In genomic region chr17:3929764-3930163, GRCh38 we compare ENCODE assay signal across 12 cellular contexts. TPM values are rescaled to one million over a fixed set of nuclear protein-coding genes. Genes with fewer than 3 reads are reported as not detected.
DNase-seq lines count a peak whose midpoint lies in the region; ATAC-seq and TF ChIP-seq lines count a peak whose summit lies in the region.
"Had no signal": no experiment of that assay in that cellular context is flagged by ENCODE, and none has a peak within 500 bp of the region (broad histone marks: within the 10 kb centered on the region; RNA-seq: fewer than 3 reads in every experiment).

No MANE protein-coding gene starts in this region.

- H3K4me3 ChIP-seq in BLaER1 (no peak overlapping the region), A673 (ENCODE audit: low read depth, low read length, poor library complexity, severe bottlenecking) (no peak overlapping the region)
- H3K4me3 ChIP-seq in CD4-positive, alpha-beta memory T cell (ENCODE audit: low read length in 2 of 2), result no peak overlapping the region
- no peak overlapping the region for H3K4me3 ChIP-seq in naive thymus-derived CD4-positive, alpha-beta T cell (ENCODE audit: low read length)
- H3K4me3 ChIP-seq: HAP-1 had no signal

- BruUV-seq in A673 (replicated peaks; lab: Mats Ljungman, UMichigan), result no TSS peak

- intact Hi-C loops in CD4-positive, alpha-beta memory T cell (cut with micrococcal nuclease), result no loop called here
- intact Hi-C loops in naive thymus-derived CD4-positive, alpha-beta T cell (cut with micrococcal nuclease), result no loop called here
- intact Hi-C loops in A673 (cut with micrococcal nuclease; ENCODE audit: unreplicated experiment), result no loop called here

- no peak overlapping the region for H3K4me2 ChIP-seq in BLaER1

- H3K9ac ChIP-seq in BLaER1, result no peak overlapping the region

- no peak for ATAC-seq in naive thymus-derived CD4-positive, alpha-beta T cell
- no peak for ATAC-seq in stimulated activated memory B cell treated with anti-CD40 and anti-IgM and Interleukin-4, amounts not matched to agents 10 μg/mL and 1 μg/mL and 100 μg/mL, for 72 hours

- no peak for DNase-seq in CD4-positive, alpha-beta memory T cell
- no peak for DNase-seq in naive thymus-derived CD4-positive, alpha-beta T cell
- DNase-seq in NCI-H1417 treated with DMSO at 0.1 percent for 48 hours (lab: John Stamatoyannopoulos, UW) (no peak), A673 (ENCODE audit: low spot score) (no peak), GDM1 (lab: John Stamatoyannopoulos, UW) (no peak)
- DNase-seq: CD4-positive, CD25-positive, alpha-beta regulatory T cell; DMS79; KBM-7 had no signal

- H3K27me3 ChIP-seq in BLaER1 (no peaks in the 10 kb centered on the region), A673 (replicated peaks; ENCODE audit: insufficient read depth, low read depth, low read length, poor library complexity) (no peaks in the 10 kb centered on the region)
- H3K27me3 ChIP-seq in CD4-positive, alpha-beta memory T cell (ENCODE audit: insufficient read depth, low read length), result no peaks in the 10 kb centered on the region
- H3K27me3 ChIP-seq in naive thymus-derived CD4-positive, alpha-beta T cell (ENCODE audit: control insufficient read depth in 2 of 2, insufficient read depth in 2 of 2, low read length in 2 of 2), result no peaks in the 10 kb centered on the region

- peaks cover 26% of the 10 kb centered on the region for H3K4me1 ChIP-seq in BLaER1
- no peaks in the 10 kb centered on the region for H3K4me1 ChIP-seq in CD4-positive, alpha-beta memory T cell (ENCODE audit: insufficient read depth, low read length)
- H3K4me1 ChIP-seq in naive thymus-derived CD4-positive, alpha-beta T cell (ENCODE audit: control insufficient read depth in 2 of 2, insufficient read depth in 2 of 2, low read length in 2 of 2), result no peaks in the 10 kb centered on the region
- no peaks in the 10 kb centered on the region for H3K4me1 ChIP-seq in A673 (ENCODE audit: insufficient read depth, low read length, poor library complexity, severe bottlenecking)
- H3K4me1 ChIP-seq: HAP-1 had no signal

- H3K4me1 Mint-ChIP-seq in CD4-positive, alpha-beta memory T cell, result peaks cover 0 to 3% (median 0%) of the 10 kb centered on the region in 4 donors
- peaks cover 0 to 5% (median 0%) of the 10 kb centered on the region in 7 donors for H3K4me1 Mint-ChIP-seq in naive thymus-derived CD4-positive, alpha-beta T cell
- peaks cover 21% of the 10 kb centered on the region for H3K4me1 Mint-ChIP-seq in stimulated activated memory B cell treated with anti-CD40 and anti-IgM and Interleukin-4, amounts not matched to agents 10 μg/mL and 1 μg/mL and 100 μg/mL, for 72 hours
- H3K4me1 Mint-ChIP-seq: CD4-positive, CD25-positive, alpha-beta regulatory T cell had no signal

- H3K27me3 Mint-ChIP-seq in CD4-positive, alpha-beta memory T cell, result no peaks in the 10 kb centered on the region
- H3K27me3 Mint-ChIP-seq in naive thymus-derived CD4-positive, alpha-beta T cell, result no peaks in the 10 kb centered on the region
- no peaks in the 10 kb centered on the region for H3K27me3 Mint-ChIP-seq in stimulated activated memory B cell treated with anti-CD40 and anti-IgM and Interleukin-4, amounts not matched to agents 10 μg/mL and 1 μg/mL and 100 μg/mL, for 72 hours
- H3K27me3 Mint-ChIP-seq: CD4-positive, CD25-positive, alpha-beta regulatory T cell had no signal

- no peaks in the 10 kb centered on the region for H3K9me3 Mint-ChIP-seq in CD4-positive, alpha-beta memory T cell
- H3K9me3 Mint-ChIP-seq in naive thymus-derived CD4-positive, alpha-beta T cell, result no peaks in the 10 kb centered on the region
- H3K9me3 Mint-ChIP-seq in stimulated activated memory B cell treated with anti-CD40 and anti-IgM and Interleukin-4, amounts not matched to agents 10 μg/mL and 1 μg/mL and 100 μg/mL, for 72 hours, result no peaks in the 10 kb centered on the region

- POLR2A ChIA-PET in CD4-positive, alpha-beta memory T cell (lab: Charles Lee; ENCODE audit: partially characterized antibody), result no interaction called here
- POLR2A ChIA-PET in naive thymus-derived CD4-positive, alpha-beta T cell (lab: Charles Lee), result no interaction called here
- POLR2A ChIA-PET in A673 (lab: Charles Lee; ENCODE audit: low non-redundant PET), result no interaction called here

- CTCF ChIA-PET in CD4-positive, alpha-beta memory T cell (lab: Charles Lee; ENCODE audit: partially characterized antibody), result interaction anchor here (2.7 kb wide), 1 partner anchor 16 kb away, joined by 11 read pairs; no protein-coding TSS in a partner anchor
- CTCF ChIA-PET in naive thymus-derived CD4-positive, alpha-beta T cell (lab: Charles Lee), result no interaction called here
- CTCF ChIA-PET in A673 (lab: Charles Lee), result no interaction called here

- no peaks in the 10 kb centered on the region for H4K20me1 ChIP-seq in BLaER1

- peak overlapping the region in 2 of 7 donors; percentile 35 to 74 for H3K27ac Mint-ChIP-seq in CD4-positive, alpha-beta memory T cell
- H3K27ac Mint-ChIP-seq in naive thymus-derived CD4-positive, alpha-beta T cell, result peak overlapping the region in 2 of 9 donors; percentile 72 to 88
- peak overlapping the region; percentile 60 for H3K27ac Mint-ChIP-seq in stimulated activated memory B cell treated with anti-CD40 and anti-IgM and Interleukin-4, amounts not matched to agents 10 μg/mL and 1 μg/mL and 100 μg/mL, for 72 hours

- H3K27ac ChIP-seq in BLaER1 (peak overlapping the region; percentile 35; the same call in 1 of the 2 replicates), A673 (ENCODE audit: low read depth, low read length, poor library complexity, severe bottlenecking) (no peak overlapping the region)
- H3K27ac ChIP-seq in CD4-positive, alpha-beta memory T cell (ENCODE audit: low read depth, low read length), result peak overlapping the region; percentile 6
- H3K27ac ChIP-seq in naive thymus-derived CD4-positive, alpha-beta T cell (ENCODE audit: low read depth, low read length), result peak overlapping the region; percentile 45

- H3K36me3 ChIP-seq in BLaER1 (peaks cover 78% of the 10 kb centered on the region), A673 (ENCODE audit: insufficient read depth, low read length, poor library complexity, severe bottlenecking) (no peaks in the 10 kb centered on the region)
- H3K36me3 ChIP-seq in CD4-positive, alpha-beta memory T cell (ENCODE audit: insufficient read depth, low read length), result peaks cover 46% of the 10 kb centered on the region
- H3K36me3 ChIP-seq in naive thymus-derived CD4-positive, alpha-beta T cell (ENCODE audit: control insufficient read depth in 2 of 3, insufficient read depth in 3 of 3, low read length in 3 of 3), result peaks cover 0 to 91% (median 24%) of the 10 kb centered on the region in 3 experiments
- H3K36me3 ChIP-seq: HAP-1 had no signal

- no peaks in the 10 kb centered on the region for H3K9me3 ChIP-seq in BLaER1
- H3K9me3 ChIP-seq in CD4-positive, alpha-beta memory T cell (ENCODE audit: control insufficient read depth in 1 of 2, low read length in 2 of 2), result no peaks in the 10 kb centered on the region
- no peaks in the 10 kb centered on the region for H3K9me3 ChIP-seq in naive thymus-derived CD4-positive, alpha-beta T cell (ENCODE audit: control insufficient read depth in 2 of 3, low read length in 3 of 3)
- no peaks in the 10 kb centered on the region for H3K9me3 ChIP-seq in A673 (ENCODE audit: low read depth, low read length, poor library complexity, severe bottlenecking)
- H3K9me3 ChIP-seq: HAP-1 had no signal

- H3K36me3 Mint-ChIP-seq in CD4-positive, alpha-beta memory T cell, result peaks cover 32 to 60% of the 10 kb centered on the region in 2 donors
- H3K36me3 Mint-ChIP-seq in naive thymus-derived CD4-positive, alpha-beta T cell, result peaks cover 0 to 19% (median 5%) of the 10 kb centered on the region in 5 donors
- peaks cover 44% of the 10 kb centered on the region for H3K36me3 Mint-ChIP-seq in stimulated activated memory B cell treated with anti-CD40 and anti-IgM and Interleukin-4, amounts not matched to agents 10 μg/mL and 1 μg/mL and 100 μg/mL, for 72 hours

- H3K4me3 Mint-ChIP-seq in CD4-positive, alpha-beta memory T cell, result no peak overlapping the region
- H3K4me3 Mint-ChIP-seq in naive thymus-derived CD4-positive, alpha-beta T cell, result no peak overlapping the region
- H3K4me3 Mint-ChIP-seq in stimulated activated memory B cell treated with anti-CD40 and anti-IgM and Interleukin-4, amounts not matched to agents 10 μg/mL and 1 μg/mL and 100 μg/mL, for 72 hours, result no peak overlapping the region
- H3K4me3 Mint-ChIP-seq: CD4-positive, CD25-positive, alpha-beta regulatory T cell had no signal

- TF ChIP-seq CTCF in A673 (conservative IDR thresholded peaks at IDR 0.05; ENCODE audit: low read depth, low read length), result no peak

RNA-seq across cellular contexts. Expression of gene P2RX1, which starts 13.5 kb away (rescaled TPM):
- not detected for total RNA-seq in CD4-positive, alpha-beta memory T cell
- not detected for polyA plus RNA-seq in CD4-positive, alpha-beta memory T cell
- 10 to 100 TPM in 1 of 5 experiments, 1 to 10 TPM in 1, under 1 TPM in 2, not detected in 1; 0.27 to 53.7 (median 2.7) TPM for total RNA-seq in naive thymus-derived CD4-positive, alpha-beta T cell
- not detected for polyA plus RNA-seq in naive thymus-derived CD4-positive, alpha-beta T cell
- total RNA-seq in A673 (2021), result 0.24 and 0.39 TPM in 2 replicates
- total RNA-seq: G401 had no signal
- polyA plus RNA-seq: CD4-positive, CD25-positive, alpha-beta regulatory T cell had no signal

RNA-seq across cellular contexts. Expression of gene ATP2A3, which starts 34.5 kb away (rescaled TPM):
- 100 to 1,000 TPM; 157 to 177 TPM for total RNA-seq in CD4-positive, alpha-beta memory T cell
- 10 to 100 TPM; 34.4 to 89.0 TPM for polyA plus RNA-seq in CD4-positive, alpha-beta memory T cell
- 100 to 1,000 TPM; 148 to 260 (median 237) TPM for total RNA-seq in naive thymus-derived CD4-positive, alpha-beta T cell
- 100 to 1,000 TPM in 1 of 2 donors, 10 to 100 TPM in 1; 46.6 to 104 TPM for polyA plus RNA-seq in naive thymus-derived CD4-positive, alpha-beta T cell
- total RNA-seq in A673 (2021), result 0.17 and 0.79 TPM in 2 replicates

RNA-seq across cellular contexts. Expression of gene CAMKK1, which starts 36.9 kb away (rescaled TPM):
- total RNA-seq in CD4-positive, alpha-beta memory T cell, result 1 to 10 TPM; 3.5 TPM
- 1 to 10 TPM in 1 of 2 donors, under 1 TPM in 1; 0.18 to 2.6 TPM for polyA plus RNA-seq in CD4-positive, alpha-beta memory T cell
- total RNA-seq in naive thymus-derived CD4-positive, alpha-beta T cell, result 10 to 100 TPM in 2 of 5 experiments, 1 to 10 TPM in 3; 4.8 to 12.5 (median 6.3) TPM
- 1 to 10 TPM; 2.3 to 3.2 TPM for polyA plus RNA-seq in naive thymus-derived CD4-positive, alpha-beta T cell
- 6.1 and 8.3 TPM in 2 replicates for total RNA-seq in A673 (2021)

Comparison
In these comparisons a context has a peak if more than half of its experiments do, and no peak if none do; other contexts are left out.
1. RNA of gene ATP2A3, which starts 34.5 kb away (total RNA-seq): 148 to 260 TPM in naive thymus-derived CD4-positive, alpha-beta T cell and 157 to 177 TPM in CD4-positive, alpha-beta memory T cell; 0.17 to 0.79 TPM in A673; every median in the first group is over 10 times any median in the second.